10 cellular contexts compared by ENCODE assay signal in the genomic region with DNA sequence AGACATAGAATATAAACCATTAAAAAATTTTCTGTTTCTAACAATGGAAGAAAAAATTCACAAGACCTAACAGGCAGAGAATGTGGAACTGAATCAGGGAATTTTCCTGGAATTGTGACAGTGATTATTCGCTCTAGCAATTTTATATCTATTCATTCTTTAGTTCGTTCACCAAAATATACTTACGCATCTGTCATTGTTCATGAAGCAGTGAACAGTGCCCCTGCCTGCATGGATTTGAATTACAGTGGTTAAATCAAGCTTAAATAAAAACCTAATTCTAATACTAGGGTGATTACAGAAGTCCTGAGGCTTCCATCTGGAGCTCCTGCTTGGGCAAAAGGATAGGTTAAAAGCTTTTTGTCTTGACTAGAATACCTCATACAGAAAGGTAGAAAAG. TPM values are rescaled to one million over a fixed set of nuclear protein-coding genes. Genes with fewer than 3 reads are reported as not detected.
DNase-seq lines count a peak whose midpoint lies in the region; ATAC-seq and TF ChIP-seq lines count a peak whose summit lies in the region.
"Had no signal": no experiment of that assay in that cellular context is flagged by ENCODE, and none has a peak within 500 bp of the region (broad histone marks: within the 10 kb centered on the region; RNA-seq: fewer than 3 reads in every experiment).

No MANE protein-coding gene starts in this region.

- H3K4me1 ChIP-seq in A673 (ENCODE audit: insufficient read depth, low read length, poor library complexity, severe bottlenecking) (peaks cover 22% of the 10 kb centered on the region), IMR-90 (ENCODE audit: control insufficient read depth, insufficient read depth, low read length) (peaks cover 13% of the 10 kb centered on the region), adrenal gland (replicated peaks in 1 of 2) (peaks cover 4 to 38% of the 10 kb centered on the region in 2 donors)

- H3K4me1 Mint-ChIP-seq in Calu3 (ENCODE audit: low read depth, unreplicated experiment) = peaks cover 9% of the 10 kb centered on the region

- no peak overlapping the region for H4K91ac ChIP-seq in IMR-90 (ENCODE audit: insufficient read depth, low read depth, low read length)

- H3K14ac ChIP-seq in IMR-90 (replicated peaks; ENCODE audit: low read depth, low read length) = no peak overlapping the region

- no peak overlapping the region for H3K4me3 ChIP-seq in A673 (ENCODE audit: low read depth, low read length, poor library complexity, severe bottlenecking)
- no peak overlapping the region for H3K4me3 ChIP-seq in IMR-90 (ENCODE audit: insufficient read depth, low read depth, low read length)
- no peak overlapping the region for H3K4me3 ChIP-seq in adrenal gland
- no peak overlapping the region for H3K4me3 ChIP-seq in kidney epithelial cell (ENCODE audit: low read depth, low read length)

- no peaks in the 10 kb centered on the region for H3K9me3 Mint-ChIP-seq in Calu3 (ENCODE audit: low read depth, unreplicated experiment)

- TF ChIP-seq CTCF in A673 (conservative IDR thresholded peaks at IDR 0.05; ENCODE audit: low read depth, low read length) = peak; percentile 65
- TF ChIP-seq CTCF in IMR-90 (conservative IDR thresholded peaks at IDR 0.05; ENCODE audit: low read depth, low read length) = peak; percentile 53
- peak; percentile 13 to 51 (median 36) for TF ChIP-seq CTCF in adrenal gland (IDR thresholded peaks at IDR 0.05)
- TF ChIP-seq CTCF in kidney epithelial cell (IDR thresholded peaks at IDR 0.05; ENCODE audit: insufficient read depth, low read length, poor library complexity, severe bottlenecking) = peak; percentile 52
- no peak for TF ChIP-seq CTCF in Calu3 (IDR thresholded peaks at IDR 0.05; ENCODE audit: unreplicated experiment)

- no CpG with 5 or more reads among the region's 3 CpGs for WGBS in IMR-90 (ENCODE audit: extremely low coverage in 2 of 2, insufficient read length in 1 of 2), 2 experiments
- WGBS in adrenal gland, 4 donors = 77 to 87% (median 80%) methylated on average over 3 of the region's 3 CpGs

- H3K9ac ChIP-seq in IMR-90 (ENCODE audit: low read depth, low read length) = no peak overlapping the region

- no peak overlapping the region for H2BK120ac ChIP-seq in IMR-90 (ENCODE audit: low read depth, low read length)

- H4K8ac ChIP-seq in IMR-90 (ENCODE audit: low read depth in 2 of 2, low read length in 2 of 2) = no peak overlapping the region

- peak; percentile 43 for TF ChIP-seq RAD21 in IMR-90 (IDR thresholded peaks at IDR 0.05; ENCODE audit: low read length)

- intact Hi-C loops in A673 (cut with micrococcal nuclease; ENCODE audit: unreplicated experiment) = loop anchor here (5.0 kb wide), 1 partner anchor 69 kb away; no protein-coding TSS in a partner anchor
- intact Hi-C loops in IMR-90 (cut with micrococcal nuclease) = loop anchor here (5.0 kb wide), 1 partner anchor 114 kb away; no protein-coding TSS in a partner anchor
- intact Hi-C loops in adrenal gland (cut with DNase I) = no loop called here
- intact Hi-C loops in Calu3 (cut with micrococcal nuclease; ENCODE audit: unreplicated experiment) = loop anchor here (5.0 to 10.0 kb wide), 2 partner anchors 129 to 328 kb away; no protein-coding TSS in a partner anchor

- in situ Hi-C loops in IMR-90 (cut with MboI; ENCODE audit: low sequenced_read_pairs) = no loop called here

- no peak overlapping the region for H3K56ac ChIP-seq in IMR-90 (ENCODE audit: extremely low read depth, insufficient read depth, low read length)

- H3K36me3 ChIP-seq in A673 (ENCODE audit: insufficient read depth, low read length, poor library complexity, severe bottlenecking) = no peaks in the 10 kb centered on the region
- 0 out of 2 replicates have a peak, but pooled peaks cover 2% of the 10 kb centered on the region for H3K36me3 ChIP-seq in IMR-90 (ENCODE audit: control insufficient read depth, insufficient read depth, low read length)
- peaks cover 0 to 16% of the 10 kb centered on the region in 2 donors for H3K36me3 ChIP-seq in adrenal gland (replicated peaks in 1 of 2)
- H3K36me3 ChIP-seq in kidney epithelial cell (ENCODE audit: control insufficient read depth, insufficient read depth, low read length) = no peaks in the 10 kb centered on the region

- no peak overlapping the region for H4K5ac ChIP-seq in IMR-90 (ENCODE audit: low read depth, low read length)

- H2BK5ac ChIP-seq in IMR-90 (ENCODE audit: low read depth, low read length, poor library complexity, severe bottlenecking) = no peak overlapping the region

- BruUV-seq in A673 (replicated peaks; lab: Mats Ljungman, UMichigan) = no TSS peak
- BruUV-seq in IMR-90 (replicated peaks; lab: Mats Ljungman, UMichigan) = no TSS peak
- BruUV-seq in Calu3 (replicated peaks; lab: Mats Ljungman, UMichigan) = no TSS peak

- H3K27ac Mint-ChIP-seq in Calu3 (ENCODE audit: unreplicated experiment) = no peak overlapping the region

- CTCF ChIA-PET in A673 (lab: Charles Lee) (interaction anchor here (0.8 kb wide), 1 partner anchor 72 kb away, joined by 3 read pairs; no protein-coding TSS in a partner anchor), IMR-90 (lab: Yijun Ruan, JAX) (interaction anchor here (0.5 to 1.9 kb wide), 5 partner anchors 15 to 130 kb away, joined by 3 to 9 read pairs (median 3); no protein-coding TSS in a partner anchor), Calu3 (lab: Charles Lee) (no interaction called here)

- H2AK9ac ChIP-seq in IMR-90 (replicated peaks; ENCODE audit: low read depth, low read length, poor library complexity) = no peak overlapping the region

- H2BK20ac ChIP-seq in IMR-90 (ENCODE audit: low read depth, low read length) = no peak overlapping the region

- H3K9me1 ChIP-seq in IMR-90 (ENCODE audit: insufficient read depth, low read length) = peaks cover 10% of the 10 kb centered on the region

- no peak overlapping the region for H3K27ac ChIP-seq in A673 (ENCODE audit: low read depth, low read length, poor library complexity, severe bottlenecking)
- H3K27ac ChIP-seq in IMR-90 (ENCODE audit: insufficient read depth, low read length) = no peak overlapping the region
- H3K27ac ChIP-seq in adrenal gland = no peak overlapping the region

- no peak overlapping the region for H3K18ac ChIP-seq in IMR-90 (ENCODE audit: low read depth, low read length)

- no peak overlapping the region for H2AK5ac ChIP-seq in IMR-90 (ENCODE audit: low read depth, low read length)

- no peak for ATAC-seq in IMR-90 (ENCODE audit: low read depth)
- ATAC-seq in GM19328 (IDR thresholded peaks at IDR 0.05; ENCODE audit: unreplicated experiment) = no peak

- DNase-seq in A673 (ENCODE audit: low spot score) (peak; percentile 48), IMR-90 (peak; percentile 21), adrenal gland (peak in 1 of 7 donors; percentile 13), kidney epithelial cell (ENCODE audit: low read depth) (no peak), NCI-H128 (lab: John Stamatoyannopoulos, UW; ENCODE audit: unreplicated experiment) (no peak), Calu3 (no peak), glomerular visceral epithelial cell (ENCODE audit: extremely low spot score) (no peak)
- DNase-seq: activated CD8-positive, alpha-beta memory T cell treated with anti-CD3 and anti-CD28 coated beads, Interleukin-2, amount 50 U/mL, for 48 hours; NCI-H1092 had no signal

- no peak overlapping the region for H3K4me2 ChIP-seq in IMR-90 (ENCODE audit: low read depth, low read length)

- no peaks in the 10 kb centered on the region for H3K27me3 Mint-ChIP-seq in Calu3 (ENCODE audit: unreplicated experiment)

- no peak overlapping the region for H3K23ac ChIP-seq in IMR-90 (ENCODE audit: low read depth, low read length)

- peaks cover 6% of the 10 kb centered on the region for H3K36me3 Mint-ChIP-seq in Calu3 (ENCODE audit: insufficient read depth, unreplicated experiment)

- no peak overlapping the region for H2BK15ac ChIP-seq in IMR-90 (ENCODE audit: low read depth, low read length)

- no peak overlapping the region for H3K4me3 Mint-ChIP-seq in Calu3 (ENCODE audit: low read depth, unreplicated experiment)

- POLR2A ChIA-PET in A673 (lab: Charles Lee; ENCODE audit: low non-redundant PET) = no interaction called here
- POLR2A ChIA-PET in IMR-90 (lab: Charles Lee; ENCODE audit: unreplicated experiment) = no interaction called here

- H2AFZ ChIP-seq in IMR-90 (replicated peaks; ENCODE audit: low read length, poor library complexity) = no peak overlapping the region

- no peaks in the 10 kb centered on the region for H3K27me3 ChIP-seq in A673 (replicated peaks; ENCODE audit: insufficient read depth, low read depth, low read length, poor library complexity)
- no peaks in the 10 kb centered on the region for H3K27me3 ChIP-seq in IMR-90 (ENCODE audit: control insufficient read depth, insufficient read depth, low read length)
- H3K27me3 ChIP-seq in adrenal gland = no peaks in the 10 kb centered on the region
- no peaks in the 10 kb centered on the region for H3K27me3 ChIP-seq in kidney epithelial cell (ENCODE audit: control insufficient read depth, insufficient read depth, low read length)

- TF ChIP-seq POLR2A in IMR-90 (IDR thresholded peaks at IDR 0.05; ENCODE audit: low read depth, low read length) = no peak
- no peak for TF ChIP-seq POLR2A in adrenal gland (IDR thresholded peaks at IDR 0.05)

- H3K4ac ChIP-seq in IMR-90 (ENCODE audit: low read depth, low read length) = no peak overlapping the region

- no peaks in the 10 kb centered on the region for H4K20me1 ChIP-seq in IMR-90 (ENCODE audit: insufficient read depth, low read length)

- H3K9me3 ChIP-seq in A673 (ENCODE audit: low read depth, low read length, poor library complexity, severe bottlenecking) (no peaks in the 10 kb centered on the region), IMR-90 (ENCODE audit: control insufficient read depth, insufficient read depth, low read length) (no peaks in the 10 kb centered on the region), adrenal gland (replicated peaks in 1 of 3) (no peaks in the 10 kb centered on the region)

- no peaks in the 10 kb centered on the region for H3K79me1 ChIP-seq in IMR-90 (ENCODE audit: low read depth in 1 of 2, low read length in 2 of 2)

- dilution Hi-C loops in IMR-90 (cut with HindIII; ENCODE audit: low sequenced_read_pairs, unreplicated experiment) = no loop called here

TF ChIP-seq in IMR-90, 13 proteins besides CTCF, POLR2A, EP300 and RAD21:
- TF ChIP-seq CHD1 (IDR thresholded peaks at IDR 0.05; ENCODE audit: low read depth, low read length) (no peak), SMC3 (IDR thresholded peaks at IDR 0.05; ENCODE audit: low read depth, low read length) (peak; percentile 24; the same call in 1 of the 2 replicates)

RNA-seq across cellular contexts. Expression of gene ABCA8, which starts 48.6 kb away (rescaled TPM):
- total RNA-seq in A673 (2021) (0.90 TPM in 2 replicates), IMR-90 (2012; rRNA removed) (1.8 and 2.8 TPM in 2 replicates), adrenal gland (100 to 1,000 TPM in 7 of 8 donors, 10 to 100 TPM in 1; 81.8 to 247 (median 152) TPM), kidney epithelial cell (not detected in 2 replicates), Calu3 (2022) (not detected in 2 replicates)
- polyA plus RNA-seq in IMR-90 (2012; rRNA removed) (1.7 and 1.8 TPM in 2 replicates), adrenal gland (10 to 100 TPM; 21.2 to 47.4 (median 37.0) TPM)
- polyA plus RNA-seq in IMR-90 (2012; cell fraction: cytosol; rRNA removed) = 0.23 and 0.35 TPM in 2 replicates
- 1.9 and 7.8 TPM in 2 replicates for polyA plus RNA-seq in IMR-90 (2012; cell fraction: nucleus; rRNA removed; ENCODE audit: low replicate concordance)

Comparison
In these comparisons a context has a peak if more than half of its experiments do, and no peak if none do; other contexts are left out.
1. DNase-seq: peak in A673 (single experiment) and IMR-90 (single experiment); none in kidney epithelial cell (single experiment), NCI-H128 (single experiment), Calu3 (single experiment) and glomerular visceral epithelial cell (single experiment).
2. RNA of gene ABCA8, which starts 48.6 kb away (total RNA-seq): 81.8 to 247 TPM in adrenal gland; 1.8 to 2.8 TPM in IMR-90, 0.90 TPM in A673, not detected in kidney epithelial cell and not detected in Calu3; every median in the first group is over 10 times any median in the second.
3. intact Hi-C loops: an anchor here in A673 (5.0 kb wide), IMR-90 (5.0 kb wide) and Calu3 (5.0 to 10.0 kb wide); none called in adrenal gland.